ENCODE assay signal across 26 cellular contexts in genomic region chr17:76831316-76831715, GRCh38. TPM values are rescaled to one million over a fixed set of nuclear protein-coding genes. Genes with fewer than 3 reads are reported as not detected.
"Had no signal": no experiment of that assay in that cellular context is flagged by ENCODE, and none has a peak within 500 bp of the region (broad histone marks: within the 10 kb centered on the region; RNA-seq: fewer than 3 reads in every experiment).

No MANE protein-coding gene starts in this region.

- H3K27ac ChIP-seq: adrenal gland, body of pancreas, heart right ventricle, lower lobe of right lung, right lobe of liver, thoracic aorta had no signal

- DNase-seq: activated CD4-positive, alpha-beta memory T cell treated with anti-CD3 and anti-CD28 coated beads for 36 hours; activated CD4-positive, alpha-beta T cell treated with anti-CD3 and anti-CD28 coated beads, Interleukin-2, amount 10 ng/mL, durations not matched to agents 24 days and 14 days; activated CD4-positive, CD25-positive, alpha-beta regulatory T cell treated with anti-CD3 and anti-CD28 coated beads, Interleukin-2, amount 50 U/mL, for 72 hours; activated CD8-positive, alpha-beta memory T cell treated with anti-CD3 and anti-CD28 coated beads, Interleukin-2, amount 50 U/mL, for 4 hours; activated effector memory CD4-positive, alpha-beta T cell treated with anti-CD3 and anti-CD28 coated beads, Interleukin-2, amount 50 U/mL, for 16 hours; activated naive CD4-positive, alpha-beta T cell treated with anti-CD3 and anti-CD28 coated beads for 36 hours; activated naive CD8-positive, alpha-beta T cell treated with anti-CD3 and anti-CD28 coated beads for 36 hours; activated T-cell treated with anti-CD3 and anti-CD28 coated beads, Interleukin-2, amount 50 U/mL, for 1 hour; aorta; body of pancreas; cerebellar nuclear complex; cortex of kidney; effector memory CD8-positive, alpha-beta T cell; foreskin fibroblast; heart right ventricle; lower lobe of right lung; mucosa of descending colon; right lobe of liver; stimulated activated CD4-positive, alpha-beta T cell treated with anti-CD3 and anti-CD28 coated beads, Interleukin-2, amount 100 ng/mL, for 48 hours; stimulated activated naive CD8-positive, alpha-beta T cell treated with anti-CD3 and anti-CD28 coated beads, Interleukin-15, Interleukin-2, amounts not matched to agents 100 U/mL and 50 U/mL, for 24 hours; T-helper 9 cell; trophoblast cell had no signal

- H3K4me3 ChIP-seq: adrenal gland, body of pancreas, heart right ventricle, lower lobe of right lung, mucosa of descending colon, right lobe of liver, thoracic aorta had no signal

- H3K27me3 ChIP-seq: adrenal gland, body of pancreas, right lobe of liver had no signal

- H3K36me3 ChIP-seq: adrenal gland, heart right ventricle, lower lobe of right lung, right lobe of liver, thoracic aorta had no signal

- ATAC-seq: body of pancreas; effector memory CD8-positive, alpha-beta T cell; heart right ventricle; left lobe of liver; lower lobe of right lung; mucosa of descending colon; natural killer cell treated with Interleukin-12 subunit alpha and Interleukin-12 subunit beta and Interleukin-15 and Interleukin-18, amount 100 ng/mL, for 72 hours; right lobe of liver; stimulated activated naive CD8-positive, alpha-beta T cell treated with anti-CD3 and anti-CD28 coated beads, Interleukin-15, Interleukin-2, amounts not matched to agents 100 U/mL and 50 U/mL, for 24 hours had no signal

- H3K9me3 ChIP-seq: adrenal gland, body of pancreas, heart right ventricle, lower lobe of right lung, mucosa of descending colon, right lobe of liver, thoracic aorta had no signal

- H3K4me1 ChIP-seq: adrenal gland, body of pancreas, lower lobe of right lung, right lobe of liver had no signal

RNA-seq across cellular contexts. Expression of gene MGAT5B, which starts 36.9 kb away (rescaled TPM):
- polyA plus RNA-seq: aorta had no signal
